In the genomic region with DNA sequence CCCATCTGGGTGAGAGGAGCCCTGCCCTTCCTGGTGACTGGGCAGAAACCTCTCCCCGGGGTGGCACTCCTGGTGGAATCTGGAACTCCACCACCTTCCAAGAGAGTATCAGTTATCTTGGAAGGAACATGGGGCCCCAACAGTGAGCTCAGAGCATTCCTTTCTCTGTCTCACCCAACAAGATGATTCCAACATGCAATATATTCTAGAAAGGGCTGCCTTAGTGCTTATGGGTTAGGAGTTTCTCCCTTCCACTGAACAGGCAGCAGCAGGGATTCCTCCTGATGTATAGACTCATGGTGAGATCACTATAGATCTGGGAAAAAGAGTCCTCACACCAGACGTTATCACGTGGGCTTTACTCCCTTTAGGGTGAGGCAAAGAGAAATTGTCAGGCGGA, we compare ENCODE assay signal across 25 cellular contexts.
DNase-seq lines count a peak whose midpoint lies in the region; ATAC-seq and TF ChIP-seq lines count a peak whose summit lies in the region.
"Had no signal": no experiment of that assay in that cellular context is flagged by ENCODE, and none has a peak within 500 bp of the region (broad histone marks: within the 10 kb centered on the region; RNA-seq: fewer than 3 reads in every experiment).

No MANE protein-coding gene starts in this region.

- no peak overlapping the region for H3K4me3 Mint-ChIP-seq in HFFc6
- no peak overlapping the region for H3K4me3 Mint-ChIP-seq in memory B cell
- H3K4me3 Mint-ChIP-seq: CD4-positive, alpha-beta memory T cell; GM23338 had no signal

- H3K27ac Mint-ChIP-seq in HFFc6 = peak overlapping the region; percentile 51
- peak overlapping the region; percentile 55 for H3K27ac Mint-ChIP-seq in memory B cell
- H3K27ac Mint-ChIP-seq: CD4-positive, alpha-beta memory T cell had no signal

- CTCF ChIA-PET in GM10248 (lab: Yijun Ruan, JAX) = interaction anchor here (1.4 kb wide), 1 partner anchor 9 kb away, joined by 3 read pairs; no protein-coding TSS in a partner anchor

- H3K27me3 Mint-ChIP-seq in HFFc6 (ENCODE audit: insufficient read depth) (peaks cover 4% of the 10 kb centered on the region), memory B cell (no peaks in the 10 kb centered on the region)

- peaks cover 17% of the 10 kb centered on the region for H3K4me1 Mint-ChIP-seq in HFFc6 (ENCODE audit: low read depth)
- H3K4me1 Mint-ChIP-seq in memory B cell = no peaks in the 10 kb centered on the region
- H3K4me1 Mint-ChIP-seq: CD4-positive, alpha-beta memory T cell; GM23338 had no signal

- ATAC-seq in memory B cell (ENCODE audit: low read depth) (no peak), HG03095 (IDR thresholded peaks at IDR 0.05; ENCODE audit: unreplicated experiment) (no peak)
- ATAC-seq: GM23338, PC-3 had no signal

- peaks cover 5% of the 10 kb centered on the region; the same call in 1 of the 2 replicates for H3K36me3 Mint-ChIP-seq in HFFc6 (ENCODE audit: low read depth)
- peaks cover 33% of the 10 kb centered on the region for H3K36me3 Mint-ChIP-seq in memory B cell
- H3K36me3 Mint-ChIP-seq: CD4-positive, alpha-beta memory T cell had no signal

- TF ChIP-seq CTCF in HFFc6 (IDR thresholded peaks at IDR 0.05) (no peak), epithelial cell of esophagus (IDR thresholded peaks at IDR 0.05; ENCODE audit: insufficient read depth, low read depth, low read length, missing control alignments) (no peak), GM10248 (IDR thresholded peaks at IDR 0.05; ENCODE audit: control extremely low read depth, extremely low read depth, low read depth, missing control alignments) (no peak)

- H3K4me3 ChIP-seq in epithelial cell of esophagus (ENCODE audit: low read length) = no peak overlapping the region
- H3K4me3 ChIP-seq: GM23338, HAP-1, SJSA1 had no signal

- POLR2A ChIA-PET in GM10248 (lab: Yijun Ruan, JAX) = no interaction called here

- DNase-seq in HFFc6 (no peak), RKO (ENCODE audit: low spot score) (peak; percentile 2), epithelial cell of esophagus (ENCODE audit: low read depth) (peak; percentile 42), memory B cell (ENCODE audit: low spot score in 2 of 2) (no peak), NCI-H524 treated with DMSO at 0.1 percent for 48 hours (lab: John Stamatoyannopoulos, UW) (no peak), GM10248 (ENCODE audit: extremely low spot score) (no peak), NAMALWA (ENCODE audit: low spot score) (no peak)
- DNase-seq: C1 segment of cervical spinal cord; CD4-positive, alpha-beta memory T cell; COR-L47; DMS53; GDM1; Karpas-422; NCI-H1105; NCI-H1436 treated with DMSO at 0.1 percent for 48 hours; NCI-H187 treated with DMSO at 0.1 percent for 48 hours; NCI-H2171 treated with DMSO at 0.1 percent for 48 hours; NCI-H524; NCI-H774; PC-3; Right ventricle myocardium superior had no signal

- no peaks in the 10 kb centered on the region for H3K9me3 Mint-ChIP-seq in HFFc6
- no peaks in the 10 kb centered on the region for H3K9me3 Mint-ChIP-seq in memory B cell
- H3K9me3 Mint-ChIP-seq: GM23338 had no signal

Comparison
In these comparisons a context has a peak if more than half of its experiments do, and no peak if none do; other contexts are left out.
1. DNase-seq: peak in RKO (single experiment) and epithelial cell of esophagus (single experiment); none in HFFc6 (single experiment), memory B cell (0 of 2), NCI-H524 treated with DMSO at 0.1 percent for 48 hours (single experiment), GM10248 (single experiment) and NAMALWA (single experiment).